Comparison of ENCODE assay signal across 21 cellular contexts in genomic region chr2:16623564-16624418, GRCh38. TPM values are rescaled to one million over a fixed set of nuclear protein-coding genes. Genes with fewer than 3 reads are reported as not detected.
A peak's percentile ranks its signal among the peaks of the same experiment; 100 is the strongest.
DNase-seq lines count a peak whose midpoint lies in the region; ATAC-seq and TF ChIP-seq lines count a peak whose summit lies in the region.
"Had no signal": no experiment of that assay in that cellular context is flagged by ENCODE, and none has a peak within 500 bp of the region (broad histone marks: within the 10 kb centered on the region; RNA-seq: fewer than 3 reads in every experiment).

No MANE protein-coding gene starts in this region.

- peak overlapping the region; percentile 37 for H3K27ac Mint-ChIP-seq in CD4-positive, alpha-beta T cell
- H3K27ac Mint-ChIP-seq in naive thymus-derived CD4-positive, alpha-beta T cell: peak overlapping the region in 6 of 9 donors; percentile 2 to 71 (median 14)
- H3K27ac Mint-ChIP-seq: T-helper 17 cell had no signal

- no peaks in the 10 kb centered on the region for H3K36me3 Mint-ChIP-seq in CD4-positive, alpha-beta T cell (ENCODE audit: low read depth)
- H3K36me3 Mint-ChIP-seq in naive thymus-derived CD4-positive, alpha-beta T cell: no peaks in the 10 kb centered on the region

- peaks cover 45% of the 10 kb centered on the region for H3K4me1 Mint-ChIP-seq in CD4-positive, alpha-beta T cell (ENCODE audit: low read depth)
- H3K4me1 Mint-ChIP-seq in naive thymus-derived CD4-positive, alpha-beta T cell: peaks cover 41 to 64% (median 49%) of the 10 kb centered on the region in 7 donors

- no peak for DNase-seq in AG04450 (ENCODE audit: low read depth, low spot score)
- DNase-seq in CD4-positive, alpha-beta T cell: no peak
- no peak for DNase-seq in caudate nucleus (lab: John Stamatoyannopoulos, UW)
- no peak for DNase-seq in naive thymus-derived CD4-positive, alpha-beta T cell
- DNase-seq in NCI-H2227 treated with DMSO at 0.1 percent for 48 hours (lab: John Stamatoyannopoulos, UW): no peak
- DNase-seq in kidney glomerular epithelial cell (lab: John Stamatoyannopoulos, UW): no peak
- DNase-seq: activated CD4-positive, alpha-beta T cell treated with anti-CD3 and anti-CD28 coated beads for 1 hour; activated T-cell treated with anti-CD3 and anti-CD28 coated beads, Interleukin-2, amount 50 U/mL, for 1 hour; dermis blood vessel endothelial cell; left lung; NCI-H1092 treated with DMSO at 0.1 percent for 48 hours; right cardiac atrium; stimulated activated CD4-positive, alpha-beta T cell treated with anti-CD3 and anti-CD28 coated beads, Interleukin-4, amount 100 ng/mL, for 24 hours; T-helper 17 cell had no signal

- CTCF ChIA-PET in AG04450 (lab: Charles Lee): interaction anchor here (2.0 to 2.3 kb wide), 2 partner anchors 10 to 15 kb away, joined by 8 to 9 read pairs; no protein-coding TSS in a partner anchor
- CTCF ChIA-PET in CD4-positive, alpha-beta T cell (lab: Charles Lee): no interaction called here
- CTCF ChIA-PET in naive thymus-derived CD4-positive, alpha-beta T cell (lab: Charles Lee): interaction anchor here (1.4 to 1.7 kb wide), 2 partner anchors 17 to 132 kb away, joined by 3 to 4 read pairs; no protein-coding TSS in a partner anchor

- no peaks in the 10 kb centered on the region for H3K36me3 ChIP-seq in naive thymus-derived CD4-positive, alpha-beta T cell (ENCODE audit: control insufficient read depth in 2 of 3, insufficient read depth in 3 of 3, low read length in 3 of 3)
- H3K36me3 ChIP-seq: left lung had no signal

- H3K4me3 Mint-ChIP-seq in CD4-positive, alpha-beta T cell: no peak overlapping the region
- peak overlapping the region in 7 of 10 donors; percentile 9 to 30 (median 13) for H3K4me3 Mint-ChIP-seq in naive thymus-derived CD4-positive, alpha-beta T cell
- H3K4me3 Mint-ChIP-seq: neural crest cell had no signal

- no peaks in the 10 kb centered on the region for H3K9me3 Mint-ChIP-seq in CD4-positive, alpha-beta T cell
- no peaks in the 10 kb centered on the region for H3K9me3 Mint-ChIP-seq in naive thymus-derived CD4-positive, alpha-beta T cell
- H3K9me3 Mint-ChIP-seq: neural crest cell had no signal

- peak overlapping the region; percentile 21 for H3K27ac ChIP-seq in AG04450 (ENCODE audit: low read depth, low read length)
- no peak overlapping the region for H3K27ac ChIP-seq in CD4-positive, alpha-beta T cell (ENCODE audit: low read depth, low read length)
- H3K27ac ChIP-seq in caudate nucleus (ENCODE audit: low read depth, low read length): peak overlapping the region; percentile 50
- H3K27ac ChIP-seq in naive thymus-derived CD4-positive, alpha-beta T cell (ENCODE audit: low read depth, low read length): no peak overlapping the region
- H3K27ac ChIP-seq: hepatocyte had no signal

- no peak overlapping the region for H3K4me3 ChIP-seq in AG04450 (ENCODE audit: low read depth, low read length)
- no peak overlapping the region for H3K4me3 ChIP-seq in naive thymus-derived CD4-positive, alpha-beta T cell (ENCODE audit: low read length)
- H3K4me3 ChIP-seq: ascending aorta, hepatocyte, left lung had no signal

- POLR2A ChIA-PET in AG04450 (lab: Yijun Ruan, JAX): interaction anchor here (0.5 kb wide), 1 partner anchor 33 kb away, joined by 3 read pairs; no protein-coding TSS in a partner anchor
- POLR2A ChIA-PET in CD4-positive, alpha-beta T cell (lab: Charles Lee): interaction anchor here (0.6 to 1.5 kb wide), 2 partner anchors 15 to 28 kb away, joined by 3 to 6 read pairs; no protein-coding TSS in a partner anchor
- POLR2A ChIA-PET in naive thymus-derived CD4-positive, alpha-beta T cell (lab: Charles Lee): no interaction called here

- intact Hi-C loops in CD4-positive, alpha-beta T cell (cut with DNase I, micrococcal nuclease): no loop called here
- intact Hi-C loops in naive thymus-derived CD4-positive, alpha-beta T cell (cut with micrococcal nuclease): loop anchor here in 1 of 2 donors (5.0 kb wide), 1 partner anchor 39 kb away; no protein-coding TSS in a partner anchor

- H3K27me3 ChIP-seq in AG04450 (ENCODE audit: control insufficient read depth, insufficient read depth, low read length): no peaks in the 10 kb centered on the region
- no peaks in the 10 kb centered on the region for H3K27me3 ChIP-seq in CD4-positive, alpha-beta T cell (ENCODE audit: control insufficient read depth, insufficient read depth, low read length)
- H3K27me3 ChIP-seq in naive thymus-derived CD4-positive, alpha-beta T cell (ENCODE audit: control insufficient read depth in 2 of 2, insufficient read depth in 2 of 2, low read length in 2 of 2): no peaks in the 10 kb centered on the region
- H3K27me3 ChIP-seq: ascending aorta, hepatocyte, left lung had no signal

- H3K9me3 ChIP-seq in AG04450 (ENCODE audit: control insufficient read depth, insufficient read depth, low read length): no peaks in the 10 kb centered on the region
- H3K9me3 ChIP-seq in CD4-positive, alpha-beta T cell (ENCODE audit: control insufficient read depth, low read length): no peaks in the 10 kb centered on the region
- H3K9me3 ChIP-seq in naive thymus-derived CD4-positive, alpha-beta T cell (ENCODE audit: control insufficient read depth in 2 of 3, low read length in 3 of 3): no peaks in the 10 kb centered on the region
- H3K9me3 ChIP-seq: ascending aorta, left lung had no signal

- TF ChIP-seq POLR2A in GM18505 (IDR thresholded peaks at IDR 0.05; ENCODE audit: borderline replicate concordance, extremely low read depth, insufficient read depth, insufficient read length): no peak

- TF ChIP-seq CTCF in AG04450 (IDR thresholded peaks at IDR 0.05; ENCODE audit: low read depth, low read length): no peak
- no peak for TF ChIP-seq CTCF in CD4-positive, alpha-beta T cell (IDR thresholded peaks at IDR 0.05)

- H3K4me1 ChIP-seq in naive thymus-derived CD4-positive, alpha-beta T cell (ENCODE audit: control insufficient read depth in 2 of 2, insufficient read depth in 2 of 2, low read length in 2 of 2): peaks cover 0 to 7% of the 10 kb centered on the region in 2 donors

- ATAC-seq in CD4-positive, alpha-beta T cell (ENCODE audit: poor library complexity): no peak
- no peak for ATAC-seq in naive thymus-derived CD4-positive, alpha-beta T cell
- no peak for ATAC-seq in GM21526 (IDR thresholded peaks at IDR 0.05; ENCODE audit: low FRiP score, unreplicated experiment)
- ATAC-seq in GM18505 (IDR thresholded peaks at IDR 0.05; ENCODE audit: unreplicated experiment): no peak
- ATAC-seq: HCT116, left lung, right cardiac atrium, T-helper 17 cell had no signal

- H3K27me3 Mint-ChIP-seq in CD4-positive, alpha-beta T cell: no peaks in the 10 kb centered on the region
- no peaks in the 10 kb centered on the region for H3K27me3 Mint-ChIP-seq in naive thymus-derived CD4-positive, alpha-beta T cell

RNA-seq across cellular contexts. Expression of gene CYRIA, which starts 41.8 kb away (rescaled TPM):
- polyA plus RNA-seq in AG04450 (2011; rRNA removed): 3.7 TPM in 2 replicates
- polyA minus RNA-seq in AG04450 (2011; rRNA and poly(A)+ RNA removed): 1.9 and 2.8 TPM in 2 replicates
- 1 to 10 TPM; 1.3 TPM for total RNA-seq in CD4-positive, alpha-beta T cell
- total RNA-seq in naive thymus-derived CD4-positive, alpha-beta T cell: 10 to 100 TPM in 1 of 5 experiments, 1 to 10 TPM in 2, under 1 TPM in 2; 0.16 to 48.7 (median 1.1) TPM
- polyA plus RNA-seq in naive thymus-derived CD4-positive, alpha-beta T cell: 1 to 10 TPM in 1 of 2 donors, under 1 TPM in 1; 0.70 to 1.6 TPM
- polyA plus RNA-seq: BJ had no signal

Comparison
In these comparisons a context has a peak if more than half of its experiments do, and no peak if none do; other contexts are left out.
1. H3K27ac ChIP-seq: peak in AG04450 (single experiment) and caudate nucleus (single experiment); none in CD4-positive, alpha-beta T cell (single experiment) and naive thymus-derived CD4-positive, alpha-beta T cell (single experiment).